ENCODE assay signal across 1 cellular context in genomic region chr1:35560256-35561225, GRCh38.
TF ChIP-seq lines count a peak whose summit lies in the region.

No MANE protein-coding gene starts in this region.

TF ChIP-seq in K562, 482 proteins besides CTCF, POLR2A, EP300 and RAD21:
- TF ChIP-seq NFATC3 (IDR thresholded peaks at IDR 0.05) (no peak), EGR1 (conservative IDR thresholded peaks at IDR 0.05) (no peak), HNRNPH1 (optimal IDR thresholded peaks at IDR 0.05; ENCODE audit: low read depth, low read length) (no peak), ZC3H4 (CRISPR knock-in tag; IDR thresholded peaks at IDR 0.05; ENCODE audit: borderline replicate concordance) (no peak), PCBP2 (IDR thresholded peaks at IDR 0.05; ENCODE audit: low read depth, low read length, poor library complexity, severe bottlenecking) (no peak), ZNF184 (CRISPR knock-in tag; IDR thresholded peaks at IDR 0.05) (no peak), GABPB1 (CRISPR knock-in tag; IDR thresholded peaks at IDR 0.05) (no peak), PHF8 (IDR thresholded peaks at IDR 0.05; ENCODE audit: borderline replicate concordance, low read length) (no peak), ZNF140 (CRISPR knock-in tag; IDR thresholded peaks at IDR 0.05) (no peak), JUNB (CRISPR knock-in tag; conservative IDR thresholded peaks at IDR 0.05) (no peak), SETDB1 (IDR thresholded peaks at IDR 0.05; ENCODE audit: low read length) (no peak), ZNF507 (tag; conservative IDR thresholded peaks at IDR 0.05) (no peak), THAP12 (CRISPR knock-in tag; IDR thresholded peaks at IDR 0.05) (0 out of 2 replicates have a peak, but pooled peaks have one; percentile 32), ZNF511 (CRISPR knock-in tag; IDR thresholded peaks at IDR 0.05) (no peak), RBFOX2 (IDR thresholded peaks at IDR 0.05; ENCODE audit: low read depth, low read length) (peak; percentile 50), PKNOX1 (IDR thresholded peaks at IDR 0.05) (no peak), TAF1 (IDR thresholded peaks at IDR 0.05; ENCODE audit: control insufficient read depth, extremely low read depth, insufficient read depth, low read length, severe bottlenecking) (no peak), HNRNPL (IDR thresholded peaks at IDR 0.05; ENCODE audit: low read depth, low read length) (0 out of 2 replicates have a peak, but pooled peaks have one; percentile 40), CBFA2T2 (conservative IDR thresholded peaks at IDR 0.05) (no peak), ZNF644 (tag; IDR thresholded peaks at IDR 0.05; ENCODE audit: low read depth) (no peak), IRF2 (CRISPR knock-in tag; IDR thresholded peaks at IDR 0.05) (no peak), ZNF699 (CRISPR knock-in tag; IDR thresholded peaks at IDR 0.05; ENCODE audit: insufficient replicate concordance) (no peak)
